In genomic region chr15:31723019-31723418, GRCh38 we compare ENCODE assay signal across 1 cellular context.
DNase-seq lines count a peak whose midpoint lies in the region.
"Not testable (repeated sequence)": the region's sequence is repeated elsewhere in the genome, so short reads cannot be mapped to it uniquely, and the experiment has no call there.

No MANE protein-coding gene starts in this region.

- H3K4me3 Mint-ChIP-seq in activated naive CD4-positive, alpha-beta T cell treated with anti-CD3 and anti-CD28 coated beads, Interleukin-2, amount 10 ng/mL, durations not matched to agents 7 days and 5 days: not testable (repeated sequence)

- not testable (repeated sequence) for H3K27me3 Mint-ChIP-seq in activated naive CD4-positive, alpha-beta T cell treated with anti-CD3 and anti-CD28 coated beads, Interleukin-2, amount 10 ng/mL, durations not matched to agents 7 days and 5 days

- H3K9me3 Mint-ChIP-seq in activated naive CD4-positive, alpha-beta T cell treated with anti-CD3 and anti-CD28 coated beads, Interleukin-2, amount 10 ng/mL, durations not matched to agents 7 days and 5 days: not testable (repeated sequence)

- not testable (repeated sequence) for H3K36me3 Mint-ChIP-seq in activated naive CD4-positive, alpha-beta T cell treated with anti-CD3 and anti-CD28 coated beads, Interleukin-2, amount 10 ng/mL, durations not matched to agents 7 days and 5 days

- peak overlapping the region; percentile 62 for H3K27ac Mint-ChIP-seq in activated naive CD4-positive, alpha-beta T cell treated with anti-CD3 and anti-CD28 coated beads, Interleukin-2, amount 10 ng/mL, durations not matched to agents 7 days and 5 days

- CTCF ChIA-PET in activated naive CD4-positive, alpha-beta T cell treated with anti-CD3 and anti-CD28 coated beads, Interleukin-2, amount 10 ng/mL, durations not matched to agents 7 days and 5 days (lab: Charles Lee): not testable (repeated sequence)

- not testable (repeated sequence) for DNase-seq in activated naive CD4-positive, alpha-beta T cell treated with anti-CD3 and anti-CD28 coated beads, Interleukin-2, amount 10 ng/mL, durations not matched to agents 7 days and 5 days

- H3K4me1 Mint-ChIP-seq in activated naive CD4-positive, alpha-beta T cell treated with anti-CD3 and anti-CD28 coated beads, Interleukin-2, amount 10 ng/mL, durations not matched to agents 7 days and 5 days: not testable (repeated sequence)
